ENCODE assay signal across 9 cellular contexts in genomic region chr7:34823650-34824258, GRCh38.
DNase-seq lines count a peak whose midpoint lies in the region; ATAC-seq, FAIRE-seq and TF ChIP-seq lines count a peak whose summit lies in the region.
"Had no signal": no experiment of that assay in that cellular context is flagged by ENCODE, and none has a peak within 500 bp of the region (broad histone marks: within the 10 kb centered on the region; RNA-seq: fewer than 3 reads in every experiment).

No MANE protein-coding gene starts in this region.

- CTCF ChIA-PET in CD8-positive, alpha-beta T cell (lab: Charles Lee), result interaction anchor here (0.5 to 1.8 kb wide), 7 partner anchors 12 to 714 kb away, joined by 3 to 8 read pairs (median 3); no protein-coding TSS in a partner anchor
- CTCF ChIA-PET in PC-3 (lab: Charles Lee), result interaction anchor here (1.2 kb wide), 1 partner anchor 212 kb away, joined by 34 read pairs; no protein-coding TSS in a partner anchor

- peak; percentile 84 for TF ChIP-seq CTCF in CD8-positive, alpha-beta T cell (IDR thresholded peaks at IDR 0.05)
- peak; percentile 79 for TF ChIP-seq CTCF in PC-3 (conservative IDR thresholded peaks at IDR 0.05; ENCODE audit: low read depth, low read length)

- no peak overlapping the region for H3K9ac ChIP-seq in PC-3 (ENCODE audit: low read length)

- BruUV-seq in PC-3 (replicated peaks; lab: Mats Ljungman, UMichigan), result no TSS peak

- H3K79me2 ChIP-seq in PC-3 (ENCODE audit: low read length), result no peaks in the 10 kb centered on the region

- H3K27me3 Mint-ChIP-seq in CD8-positive, alpha-beta T cell (ENCODE audit: low read depth), result no peaks in the 10 kb centered on the region
- peaks cover 6% of the 10 kb centered on the region for H3K27me3 Mint-ChIP-seq in activated T-helper 17 cell treated with anti-CD3 and anti-CD28 coated beads, Interleukin-2, amount 50 U/mL, for 72 hours

- H3K27ac Mint-ChIP-seq in CD8-positive, alpha-beta T cell, result no peak overlapping the region
- H3K27ac Mint-ChIP-seq in activated T-helper 17 cell treated with anti-CD3 and anti-CD28 coated beads, Interleukin-2, amount 50 U/mL, for 72 hours, result no peak overlapping the region

- H3K4me1 ChIP-seq in CD8-positive, alpha-beta T cell (ENCODE audit: insufficient read depth, low read length), result no peaks in the 10 kb centered on the region
- no peaks in the 10 kb centered on the region; the same call in 1 of the 2 replicates for H3K4me1 ChIP-seq in PC-3 (ENCODE audit: insufficient read depth, low read length)

- no peaks in the 10 kb centered on the region for H3K36me3 ChIP-seq in CD8-positive, alpha-beta T cell (ENCODE audit: insufficient read depth, low read length)
- no peaks in the 10 kb centered on the region for H3K36me3 ChIP-seq in PC-3 (ENCODE audit: low read depth, low read length)

- no peaks in the 10 kb centered on the region for H3K36me3 Mint-ChIP-seq in CD8-positive, alpha-beta T cell
- no peaks in the 10 kb centered on the region for H3K36me3 Mint-ChIP-seq in activated T-helper 17 cell treated with anti-CD3 and anti-CD28 coated beads, Interleukin-2, amount 50 U/mL, for 72 hours (ENCODE audit: low read depth)

- peak; percentile 50 for FAIRE-seq in frontal cortex (lab: Jason Lieb, UNC)
- FAIRE-seq: TTC549 had no signal

- intact Hi-C loops in CD8-positive, alpha-beta T cell (cut with DNase I, micrococcal nuclease), result loop anchor here (1.0 to 10.0 kb wide), 5 partner anchors 212 to 1081 kb away; no protein-coding TSS in a partner anchor
- intact Hi-C loops in PC-3 (cut with micrococcal nuclease), result loop anchor here (1.0 to 10.0 kb wide), 4 partner anchors 181 to 501 kb away; no protein-coding TSS in a partner anchor

- H3K4me2 ChIP-seq in PC-3 (ENCODE audit: low read length), result no peak overlapping the region

- no peaks in the 10 kb centered on the region for H3K4me1 Mint-ChIP-seq in CD8-positive, alpha-beta T cell (ENCODE audit: low read depth)
- H3K4me1 Mint-ChIP-seq in activated T-helper 17 cell treated with anti-CD3 and anti-CD28 coated beads, Interleukin-2, amount 50 U/mL, for 72 hours, result no peaks in the 10 kb centered on the region

- H3K4me3 ChIP-seq in CD8-positive, alpha-beta T cell (ENCODE audit: low read depth, low read length), result no peak overlapping the region
- H3K4me3 ChIP-seq in PC-3 (ENCODE audit: low read length), result no peak overlapping the region

- no peaks in the 10 kb centered on the region for H4K20me1 ChIP-seq in PC-3 (ENCODE audit: low read length)

- H3F3A ChIP-seq in PC-3 (ENCODE audit: low read length, unreplicated experiment), result no peaks in the 10 kb centered on the region

- no peak overlapping the region for H2AFZ ChIP-seq in PC-3 (ENCODE audit: low read length)

- no peak overlapping the region for H3K27ac ChIP-seq in CD8-positive, alpha-beta T cell (ENCODE audit: low read depth, low read length)
- no peak overlapping the region for H3K27ac ChIP-seq in PC-3 (ENCODE audit: low read length)

- POLR2A ChIA-PET in CD8-positive, alpha-beta T cell (lab: Charles Lee), result no interaction called here
- POLR2A ChIA-PET in PC-3 (lab: Charles Lee; ENCODE audit: unreplicated experiment), result no interaction called here

- H3K9me2 ChIP-seq in PC-3 (replicated peaks; ENCODE audit: low read length), result no peaks in the 10 kb centered on the region

- no peak overlapping the region for H3K4me3 Mint-ChIP-seq in CD8-positive, alpha-beta T cell
- H3K4me3 Mint-ChIP-seq in activated T-helper 17 cell treated with anti-CD3 and anti-CD28 coated beads, Interleukin-2, amount 50 U/mL, for 72 hours, result no peak overlapping the region

- ATAC-seq in CD8-positive, alpha-beta T cell, result peak; percentile 56
- ATAC-seq in GM19043 (IDR thresholded peaks at IDR 0.05; ENCODE audit: low read depth, unreplicated experiment), result peak; percentile 86
- peak; percentile 92 for ATAC-seq in HG03432 (IDR thresholded peaks at IDR 0.05; ENCODE audit: unreplicated experiment)
- ATAC-seq in PC-3, result peak; percentile 72
- ATAC-seq in activated T-helper 17 cell treated with anti-CD3 and anti-CD28 coated beads, Interleukin-2, amount 50 U/mL, for 72 hours (replicated peaks), result peak; percentile 58
- no peak for ATAC-seq in GM19035 (IDR thresholded peaks at IDR 0.05; ENCODE audit: unreplicated experiment)

- DNase-seq in CD8-positive, alpha-beta T cell, result peak; percentile 15 to 67 (median 40)
- peak; percentile 67 for DNase-seq in PC-3
- peak; percentile 19 to 42 for DNase-seq in frontal cortex (ENCODE audit: low spot score in 2 of 2)
- peak; percentile 7 for DNase-seq in pulmonary artery endothelial cell (ENCODE audit: low read depth, low spot score)

- H3K27me3 ChIP-seq in CD8-positive, alpha-beta T cell (ENCODE audit: insufficient read depth, low read length), result no peaks in the 10 kb centered on the region
- no peaks in the 10 kb centered on the region for H3K27me3 ChIP-seq in PC-3 (ENCODE audit: low read length)

- no peaks in the 10 kb centered on the region for H3K9me3 ChIP-seq in CD8-positive, alpha-beta T cell (ENCODE audit: low read length)
- no peaks in the 10 kb centered on the region for H3K9me3 ChIP-seq in PC-3 (ENCODE audit: low read length)

- no peaks in the 10 kb centered on the region for H3K9me3 Mint-ChIP-seq in CD8-positive, alpha-beta T cell
- no peaks in the 10 kb centered on the region for H3K9me3 Mint-ChIP-seq in activated T-helper 17 cell treated with anti-CD3 and anti-CD28 coated beads, Interleukin-2, amount 50 U/mL, for 72 hours

Comparison
In these comparisons a context has a peak if more than half of its experiments do, and no peak if none do; other contexts are left out.
1. DNase-seq: peak in every context shown above with its lines; median percentile 67 in PC-3; 40 in CD8-positive, alpha-beta T cell; 30 in frontal cortex; 7 in pulmonary artery endothelial cell.